13 cellular contexts compared by ENCODE assay signal in genomic region chr17:65515959-65516948, GRCh38. TPM values are rescaled to one million over a fixed set of nuclear protein-coding genes. Genes with fewer than 3 reads are reported as not detected.
DNase-seq lines count a peak whose midpoint lies in the region; ATAC-seq and TF ChIP-seq lines count a peak whose summit lies in the region.
"Had no signal": no experiment of that assay in that cellular context is flagged by ENCODE, and none has a peak within 500 bp of the region (broad histone marks: within the 10 kb centered on the region; RNA-seq: fewer than 3 reads in every experiment).

No MANE protein-coding gene starts in this region.

- no peaks in the 10 kb centered on the region; the same call in 1 of the 2 replicates for H3K9me3 ChIP-seq in ES-I3 (ENCODE audit: control insufficient read depth, insufficient read depth, low read length)
- H3K9me3 ChIP-seq: SK-N-SH had no signal

- H3K36me3 ChIP-seq in ES-I3 (ENCODE audit: insufficient read depth, low read length): no peaks in the 10 kb centered on the region

- no peak for TF ChIP-seq CTCF in omental fat pad (IDR thresholded peaks at IDR 0.05)

- DNase-seq in NCI-H1436 treated with DMSO at 0.1 percent for 48 hours (lab: John Stamatoyannopoulos, UW): peak; percentile 28
- DNase-seq in fibroblast of peridontal ligament (ENCODE audit: extremely low read depth): peak; percentile 69
- DNase-seq in omental fat pad (ENCODE audit: low spot score): no peak
- DNase-seq in NCI-H2171 (lab: John Stamatoyannopoulos, UW): no peak
- no peak for DNase-seq in SIG-M5 (lab: John Stamatoyannopoulos, UW)
- no peak for DNase-seq in occipital lobe (lab: John Stamatoyannopoulos, UW)
- DNase-seq in glomerular visceral epithelial cell (ENCODE audit: extremely low spot score): no peak
- DNase-seq: activated CD4-positive, alpha-beta T cell treated with anti-CD3 and anti-CD28 coated beads, Interleukin-2, amount 50 U/mL, for 1 hour; activated naive CD8-positive, alpha-beta T cell treated with anti-CD3 and anti-CD28 coated beads, Interleukin-2, amount 10 ng/mL, durations not matched to agents 7 days and 5 days; HFFc6; NCI-H2171 treated with DMSO at 0.1 percent for 48 hours; SK-N-SH had no signal

- H3K9ac ChIP-seq in ES-I3 (ENCODE audit: low read depth, low read length): peak overlapping the region; percentile 39
- H3K9ac ChIP-seq: SK-N-SH had no signal

- peak; percentile 48 for ATAC-seq in omental fat pad (ENCODE audit: low FRiP score)

- H3K4me1 ChIP-seq in ES-I3 (ENCODE audit: insufficient read depth, low read length): peaks cover 13% of the 10 kb centered on the region; the same call in 1 of the 2 replicates

RNA-seq across cellular contexts. Expression of gene AXIN2, which starts 45.2 kb away (rescaled TPM):
- total RNA-seq in omental fat pad (10 to 100 TPM in 3 of 4 donors, 1 to 10 TPM in 1; 8.3 to 20.2 (median 11.2) TPM), occipital lobe (33.1 TPM)

Comparison
In these comparisons a context has a peak if more than half of its experiments do, and no peak if none do; other contexts are left out.
1. DNase-seq: peak in NCI-H1436 treated with DMSO at 0.1 percent for 48 hours (single experiment) and fibroblast of peridontal ligament (single experiment); none in omental fat pad (single experiment), NCI-H2171 (single experiment), SIG-M5 (single experiment), occipital lobe (single experiment) and glomerular visceral epithelial cell (single experiment).